Comparison of ENCODE assay signal across 15 cellular contexts in genomic region chr16:78768723-78769122, GRCh38.
DNase-seq lines count a peak whose midpoint lies in the region; ATAC-seq lines count a peak whose summit lies in the region.
"Had no signal": no experiment of that assay in that cellular context is flagged by ENCODE, and none has a peak within 500 bp of the region (broad histone marks: within the 10 kb centered on the region; RNA-seq: fewer than 3 reads in every experiment).

No MANE protein-coding gene starts in this region.

- H3K4me1 Mint-ChIP-seq in activated CD4-positive, alpha-beta T cell treated with anti-CD3 and anti-CD28 coated beads for 36 hours = peaks cover 39% of the 10 kb centered on the region
- peaks cover 60% of the 10 kb centered on the region for H3K4me1 Mint-ChIP-seq in activated CD4-positive, alpha-beta memory T cell treated with anti-CD3 and anti-CD28 coated beads, Interleukin-2, amount 10 ng/mL, durations not matched to agents 7 days and 5 days

- H2AK5ac ChIP-seq in neuronal stem cell (ENCODE audit: low read depth, low read length) = no peak overlapping the region

- H3K9ac ChIP-seq in neuronal stem cell (ENCODE audit: low read depth, low read length, poor library complexity) = no peak overlapping the region

- no peak overlapping the region for H3K27ac ChIP-seq in neuronal stem cell (replicated peaks; ENCODE audit: low read length)
- H3K27ac ChIP-seq: tibial nerve had no signal

- peak overlapping the region; percentile 33 for H2AFZ ChIP-seq in neuronal stem cell (ENCODE audit: low read length)

- H3K4me3 Mint-ChIP-seq in activated CD4-positive, alpha-beta T cell treated with anti-CD3 and anti-CD28 coated beads for 36 hours = no peak overlapping the region
- H3K4me3 Mint-ChIP-seq in activated CD4-positive, alpha-beta memory T cell treated with anti-CD3 and anti-CD28 coated beads, Interleukin-2, amount 10 ng/mL, durations not matched to agents 7 days and 5 days = peak overlapping the region; percentile 48
- H3K4me3 Mint-ChIP-seq: dendritic cell treated with granulocyte-macrophage colony-stimulating factor and Interleukin-4, amounts not matched to agents 40 ng/mL and 50 ng/mL, for 4 days had no signal

- H2BK120ac ChIP-seq in neuronal stem cell (ENCODE audit: low read depth, low read length) = no peak overlapping the region

- peaks cover 2% of the 10 kb centered on the region for H3K9me3 Mint-ChIP-seq in activated CD4-positive, alpha-beta T cell treated with anti-CD3 and anti-CD28 coated beads for 36 hours (ENCODE audit: low read depth)
- H3K9me3 Mint-ChIP-seq in activated CD4-positive, alpha-beta memory T cell treated with anti-CD3 and anti-CD28 coated beads, Interleukin-2, amount 10 ng/mL, durations not matched to agents 7 days and 5 days = no peaks in the 10 kb centered on the region
- H3K9me3 Mint-ChIP-seq: dendritic cell treated with granulocyte-macrophage colony-stimulating factor and Interleukin-4, amounts not matched to agents 40 ng/mL and 50 ng/mL, for 4 days had no signal

- no peak overlapping the region for H3K4me3 ChIP-seq in neuronal stem cell (ENCODE audit: low read length in 2 of 2)
- H3K4me3 ChIP-seq: mucosa of descending colon, tibial nerve had no signal

- no peak overlapping the region for H3K4ac ChIP-seq in neuronal stem cell (ENCODE audit: low read length)

- CTCF ChIA-PET in activated CD4-positive, alpha-beta T cell treated with anti-CD3 and anti-CD28 coated beads for 36 hours (lab: Charles Lee) = interaction anchor here (0.6 to 1.0 kb wide), 4 partner anchors 34 to 311 kb away, joined by 3 to 5 read pairs (median 4); no protein-coding TSS in a partner anchor
- CTCF ChIA-PET in activated CD4-positive, alpha-beta memory T cell treated with anti-CD3 and anti-CD28 coated beads, Interleukin-2, amount 10 ng/mL, durations not matched to agents 7 days and 5 days (lab: Charles Lee) = interaction anchor here (0.6 to 5.7 kb wide), 6 partner anchors 11 to 832 kb away, joined by 3 to 50 read pairs (median 4); partner anchors contain the start of gene MAF

- POLR2A ChIA-PET in activated CD4-positive, alpha-beta T cell treated with anti-CD3 and anti-CD28 coated beads for 36 hours (lab: Charles Lee) = interaction anchor here (0.7 to 1.4 kb wide), 2 partner anchors 10 to 547 kb away, joined by 6 to 9 read pairs; no protein-coding TSS in a partner anchor
- POLR2A ChIA-PET in activated CD4-positive, alpha-beta memory T cell treated with anti-CD3 and anti-CD28 coated beads, Interleukin-2, amount 10 ng/mL, durations not matched to agents 7 days and 5 days (lab: Charles Lee) = interaction anchor here (0.6 to 6.4 kb wide), 10 partner anchors 9 to 1377 kb away, joined by 3 to 53 read pairs (median 4); partner anchors contain the start of gene MAF

- H4K8ac ChIP-seq in neuronal stem cell (ENCODE audit: low read depth, low read length) = no peak overlapping the region

- H2BK5ac ChIP-seq in neuronal stem cell (ENCODE audit: low read length) = no peak overlapping the region

- no peaks in the 10 kb centered on the region for H3K79me1 ChIP-seq in neuronal stem cell (ENCODE audit: low read depth, low read length)

- DNase-seq in activated CD4-positive, alpha-beta T cell treated with anti-CD3 and anti-CD28 coated beads for 36 hours = peak; percentile 76
- DNase-seq in activated CD4-positive, alpha-beta T cell treated with anti-CD3 and anti-CD28 coated beads for 1 hour = no peak
- peak; percentile 72 for DNase-seq in activated CD4-positive, alpha-beta memory T cell treated with anti-CD3 and anti-CD28 coated beads, Interleukin-2, amount 10 ng/mL, durations not matched to agents 7 days and 5 days
- DNase-seq in neuronal stem cell (ENCODE audit: low spot score) (no peak), SW 1271 (lab: John Stamatoyannopoulos, UW) (no peak)
- DNase-seq: 8988T, amniotic stem cell, foreskin fibroblast, mucosa of descending colon, NCI-H748 treated with DMSO at 0.1 percent for 48 hours had no signal

- no peaks in the 10 kb centered on the region for H3K9me3 ChIP-seq in neuronal stem cell (replicated peaks in 1 of 2; ENCODE audit: control insufficient read depth in 2 of 2, insufficient read depth in 1 of 2, low read depth in 1 of 2, low read length in 2 of 2)
- H3K9me3 ChIP-seq: mucosa of descending colon, tibial nerve had no signal

- H3K23ac ChIP-seq in neuronal stem cell (ENCODE audit: low read depth, low read length, poor library complexity) = no peak overlapping the region

- H3K27me3 Mint-ChIP-seq in activated CD4-positive, alpha-beta T cell treated with anti-CD3 and anti-CD28 coated beads for 36 hours = peaks cover 6% of the 10 kb centered on the region
- no peaks in the 10 kb centered on the region for H3K27me3 Mint-ChIP-seq in activated CD4-positive, alpha-beta memory T cell treated with anti-CD3 and anti-CD28 coated beads, Interleukin-2, amount 10 ng/mL, durations not matched to agents 7 days and 5 days

- peak overlapping the region; percentile 64 for H3K27ac Mint-ChIP-seq in activated CD4-positive, alpha-beta T cell treated with anti-CD3 and anti-CD28 coated beads for 36 hours
- H3K27ac Mint-ChIP-seq in activated CD4-positive, alpha-beta memory T cell treated with anti-CD3 and anti-CD28 coated beads, Interleukin-2, amount 10 ng/mL, durations not matched to agents 7 days and 5 days = peak overlapping the region; percentile 88
- H3K27ac Mint-ChIP-seq: dendritic cell treated with granulocyte-macrophage colony-stimulating factor and Interleukin-4, amounts not matched to agents 40 ng/mL and 50 ng/mL, for 4 days had no signal

- no CpG with 5 or more reads among the region's 9 CpGs for WGBS in neuronal stem cell (ENCODE audit: extremely low coverage in 2 of 2, insufficient read length in 2 of 2, insufficient replicate concordance in 1 of 2), 2 donors

- H3K36me3 ChIP-seq in neuronal stem cell (replicated peaks in 1 of 2; ENCODE audit: control insufficient read depth in 2 of 2, insufficient read depth in 2 of 2, low read length in 2 of 2) = no peaks in the 10 kb centered on the region
- H3K36me3 ChIP-seq: tibial nerve had no signal

- peak; percentile 67 for ATAC-seq in activated CD4-positive, alpha-beta T cell treated with anti-CD3 and anti-CD28 coated beads for 36 hours
- peak; percentile 53 for ATAC-seq in HG02798 (IDR thresholded peaks at IDR 0.05; ENCODE audit: poor library complexity, unreplicated experiment)
- ATAC-seq in HG03159 (IDR thresholded peaks at IDR 0.05; ENCODE audit: unreplicated experiment) = no peak
- ATAC-seq in HG03460 (IDR thresholded peaks at IDR 0.05; ENCODE audit: unreplicated experiment) = no peak
- ATAC-seq: mucosa of descending colon had no signal

- no peak overlapping the region for H3K18ac ChIP-seq in neuronal stem cell (ENCODE audit: low read length)

- no peak overlapping the region for H4K91ac ChIP-seq in neuronal stem cell (ENCODE audit: low read depth, low read length, poor library complexity)

- H3K14ac ChIP-seq in neuronal stem cell (ENCODE audit: low read length) = no peak overlapping the region

- H2BK15ac ChIP-seq in neuronal stem cell (ENCODE audit: low read length) = no peak overlapping the region

- no peak overlapping the region for H3K4me2 ChIP-seq in neuronal stem cell (ENCODE audit: insufficient read depth, low read length, poor library complexity, severe bottlenecking)

- peaks cover 3 to 6% of the 10 kb centered on the region in 2 donors for H3K4me1 ChIP-seq in neuronal stem cell (ENCODE audit: control insufficient read depth in 2 of 2, insufficient read depth in 1 of 2, low read depth in 1 of 2, low read length in 2 of 2)

- H2BK12ac ChIP-seq in neuronal stem cell (ENCODE audit: low read length) = no peak overlapping the region

- intact Hi-C loops in activated CD4-positive, alpha-beta T cell treated with anti-CD3 and anti-CD28 coated beads for 36 hours (cut with DNase I, micrococcal nuclease) = loop anchor here in 1 of 2 experiments (1.0 kb wide), 1 partner anchor 26 kb away; no protein-coding TSS in a partner anchor

- H3K27me3 ChIP-seq in neuronal stem cell (ENCODE audit: control insufficient read depth in 3 of 3, insufficient read depth in 3 of 3, low read depth in 1 of 3, low read length in 3 of 3) = no peaks in the 10 kb centered on the region
- H3K27me3 ChIP-seq: tibial nerve had no signal

- peaks cover 8% of the 10 kb centered on the region for H3K36me3 Mint-ChIP-seq in activated CD4-positive, alpha-beta T cell treated with anti-CD3 and anti-CD28 coated beads for 36 hours (ENCODE audit: low read depth)
- peaks cover 16% of the 10 kb centered on the region for H3K36me3 Mint-ChIP-seq in activated CD4-positive, alpha-beta memory T cell treated with anti-CD3 and anti-CD28 coated beads, Interleukin-2, amount 10 ng/mL, durations not matched to agents 7 days and 5 days (ENCODE audit: low read depth)

Comparison
In these comparisons a context has a peak if more than half of its experiments do, and no peak if none do; other contexts are left out.
1. DNase-seq: peak in activated CD4-positive, alpha-beta T cell treated with anti-CD3 and anti-CD28 coated beads for 36 hours (single experiment) and activated CD4-positive, alpha-beta memory T cell treated with anti-CD3 and anti-CD28 coated beads, Interleukin-2, amount 10 ng/mL, durations not matched to agents 7 days and 5 days (single experiment); none in activated CD4-positive, alpha-beta T cell treated with anti-CD3 and anti-CD28 coated beads for 1 hour (single experiment), neuronal stem cell (single experiment) and SW 1271 (0 of 2).
2. ATAC-seq: peak in activated CD4-positive, alpha-beta T cell treated with anti-CD3 and anti-CD28 coated beads for 36 hours (single experiment) and HG02798 (single experiment); none in HG03159 (single experiment) and HG03460 (single experiment).